In genomic region chr5:113524927-113525326, GRCh38 we compare ENCODE assay signal across 9 cellular contexts. TPM values are rescaled to one million over a fixed set of nuclear protein-coding genes. Genes with fewer than 3 reads are reported as not detected.
DNase-seq lines count a peak whose midpoint lies in the region; ATAC-seq and TF ChIP-seq lines count a peak whose summit lies in the region.
"Had no signal": no experiment of that assay in that cellular context is flagged by ENCODE, and none has a peak within 500 bp of the region (broad histone marks: within the 10 kb centered on the region; RNA-seq: fewer than 3 reads in every experiment).

No MANE protein-coding gene starts in this region.

- H3K27me3 ChIP-seq in SJCRH30: no peaks in the 10 kb centered on the region
- H3K27me3 ChIP-seq in brain microvascular endothelial cell (replicated peaks): no peaks in the 10 kb centered on the region

- intact Hi-C loops in dendritic cell treated with granulocyte-macrophage colony-stimulating factor and Interleukin-4, amounts not matched to agents 40 ng/mL and 50 ng/mL, for 4 days (cut with micrococcal nuclease): no loop called here

- TF ChIP-seq CTCF in GM12864 (IDR thresholded peaks at IDR 0.05; ENCODE audit: low read depth, low read length, missing control alignments): no peak
- no peak for TF ChIP-seq CTCF in brain microvascular endothelial cell (IDR thresholded peaks at IDR 0.05; ENCODE audit: low read depth, low read length, missing control alignments)

- H3K27me3 Mint-ChIP-seq in dendritic cell treated with granulocyte-macrophage colony-stimulating factor and Interleukin-4, amounts not matched to agents 40 ng/mL and 50 ng/mL, for 4 days: no peaks in the 10 kb centered on the region

- no peak overlapping the region for H3K4me3 ChIP-seq in GM12864 (ENCODE audit: low read depth, low read length)
- no peak overlapping the region for H3K4me3 ChIP-seq in SJCRH30
- H3K4me3 ChIP-seq in brain microvascular endothelial cell (ENCODE audit: low read depth, low read length): no peak overlapping the region
- H3K4me3 ChIP-seq: skin epidermis had no signal

- H3K9me3 Mint-ChIP-seq in dendritic cell treated with granulocyte-macrophage colony-stimulating factor and Interleukin-4, amounts not matched to agents 40 ng/mL and 50 ng/mL, for 4 days: no peaks in the 10 kb centered on the region

- H3K4me3 Mint-ChIP-seq in dendritic cell treated with granulocyte-macrophage colony-stimulating factor and Interleukin-4, amounts not matched to agents 40 ng/mL and 50 ng/mL, for 4 days: peak overlapping the region; percentile 26

- in situ Hi-C loops in brain microvascular endothelial cell (cut with HindIII; ENCODE audit: low pct_ligation_motif_present, low sequenced_read_pairs): loop anchor here (25.0 kb wide), 1 partner anchor 188 kb away; no protein-coding TSS in a partner anchor

- peak; percentile 27 for DNase-seq in GM12864 (ENCODE audit: low read depth)
- no peak for DNase-seq in DMS53 treated with DMSO at 0.1 percent for 48 hours (lab: John Stamatoyannopoulos, UW; ENCODE audit: unreplicated experiment)
- DNase-seq in SJCRH30: no peak
- DNase-seq in NCI-H2081 treated with DMSO at 0.1 percent for 48 hours (lab: John Stamatoyannopoulos, UW): no peak
- DNase-seq in brain microvascular endothelial cell: no peak

- ATAC-seq in GM21447 (IDR thresholded peaks at IDR 0.05; ENCODE audit: unreplicated experiment) (peak; percentile 67), HG03558 (IDR thresholded peaks at IDR 0.05; ENCODE audit: extremely low read depth, unreplicated experiment) (peak; percentile 39)

- peaks cover 18% of the 10 kb centered on the region for H3K36me3 Mint-ChIP-seq in dendritic cell treated with granulocyte-macrophage colony-stimulating factor and Interleukin-4, amounts not matched to agents 40 ng/mL and 50 ng/mL, for 4 days (ENCODE audit: low read depth)

- H3K27ac ChIP-seq in SJCRH30: no peak overlapping the region
- no peak overlapping the region for H3K27ac ChIP-seq in brain microvascular endothelial cell

- H3K4me1 ChIP-seq in SJCRH30: peaks cover under 1% of the 10 kb centered on the region; the same call in 1 of the 2 replicates

- peaks cover 29% of the 10 kb centered on the region for H3K36me3 ChIP-seq in SJCRH30
- peaks cover 3% of the 10 kb centered on the region for H3K36me3 ChIP-seq in brain microvascular endothelial cell (replicated peaks)

- no peaks in the 10 kb centered on the region for H3K9me3 ChIP-seq in SJCRH30 (replicated peaks)

- H3K4me1 Mint-ChIP-seq in dendritic cell treated with granulocyte-macrophage colony-stimulating factor and Interleukin-4, amounts not matched to agents 40 ng/mL and 50 ng/mL, for 4 days (ENCODE audit: low read depth): peaks cover 3% of the 10 kb centered on the region

- H3K27ac Mint-ChIP-seq in dendritic cell treated with granulocyte-macrophage colony-stimulating factor and Interleukin-4, amounts not matched to agents 40 ng/mL and 50 ng/mL, for 4 days: peak overlapping the region; percentile 30

RNA-seq across cellular contexts. Expression of gene YTHDC2, which starts 11.4 kb away (rescaled TPM):
- total RNA-seq in SJCRH30 (2014; rRNA removed; shearing (Covaris generic)): 17.7 and 23.3 TPM in 2 replicates

RNA-seq across cellular contexts. Expression of gene MCC, which starts 36.7 kb away (rescaled TPM):
- total RNA-seq in SJCRH30 (2014; rRNA removed; shearing (Covaris generic)): 26.6 and 26.9 TPM in 2 replicates
